Comparison of ENCODE assay signal across 1 cellular context in the genomic region with DNA sequence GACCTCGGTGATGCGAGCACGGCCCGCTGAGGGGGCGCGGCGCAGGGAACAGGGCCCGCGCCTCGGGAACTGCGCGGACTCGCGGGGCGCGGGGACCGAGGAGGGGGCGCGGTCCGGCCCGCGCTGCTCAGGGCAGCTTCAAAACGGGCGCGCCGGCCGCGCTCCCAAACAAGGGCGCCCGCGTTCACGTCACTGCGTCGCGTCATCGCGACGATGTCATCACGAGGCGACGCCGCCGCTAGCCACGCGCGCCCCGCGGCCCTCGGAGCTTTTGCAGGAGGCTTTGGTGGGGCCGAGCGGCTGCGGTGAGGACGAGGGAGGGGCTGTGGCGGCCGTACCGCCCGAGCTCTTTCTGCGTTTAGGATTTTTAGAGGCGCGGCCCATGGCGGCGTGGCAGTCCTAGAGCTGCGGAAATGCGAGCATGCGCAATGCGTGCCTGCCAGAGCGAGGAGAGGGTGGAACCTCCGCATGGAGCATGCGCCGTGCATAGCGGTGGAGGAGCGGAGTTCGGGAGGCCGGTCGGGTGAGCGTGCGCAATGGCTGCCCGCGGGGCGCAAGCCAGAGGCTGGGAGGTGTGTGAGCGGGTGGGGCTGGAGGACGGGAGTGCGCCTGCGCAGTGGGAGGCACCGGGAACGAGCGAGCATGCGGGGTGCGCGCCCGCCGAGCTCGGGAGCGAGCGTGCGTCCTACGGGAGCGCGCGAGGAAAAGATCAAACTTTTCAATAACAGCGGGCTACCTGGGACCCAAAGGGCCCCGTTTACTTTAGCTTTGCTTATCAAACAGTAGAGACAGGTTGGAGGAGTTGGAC.
TF ChIP-seq lines count a peak whose summit lies in the region.

A gene with protein sequence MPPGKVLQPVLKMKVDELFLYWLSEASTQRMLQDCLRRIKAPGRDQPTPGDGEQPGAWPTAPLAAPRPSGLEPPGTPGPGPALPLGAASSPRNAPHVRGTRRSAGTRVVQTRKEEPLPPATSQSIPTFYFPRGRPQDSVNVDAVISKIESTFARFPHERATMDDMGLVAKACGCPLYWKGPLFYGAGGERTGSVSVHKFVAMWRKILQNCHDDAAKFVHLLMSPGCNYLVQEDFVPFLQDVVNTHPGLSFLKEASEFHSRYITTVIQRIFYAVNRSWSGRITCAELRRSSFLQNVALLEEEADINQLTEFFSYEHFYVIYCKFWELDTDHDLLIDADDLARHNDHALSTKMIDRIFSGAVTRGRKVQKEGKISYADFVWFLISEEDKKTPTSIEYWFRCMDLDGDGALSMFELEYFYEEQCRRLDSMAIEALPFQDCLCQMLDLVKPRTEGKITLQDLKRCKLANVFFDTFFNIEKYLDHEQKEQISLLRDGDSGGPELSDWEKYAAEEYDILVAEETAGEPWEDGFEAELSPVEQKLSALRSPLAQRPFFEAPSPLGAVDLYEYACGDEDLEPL (minus strand): TSS at position 140 of the 808 bp plus-strand sequence. CDS start 216 bp downstream, outside the sequence.

TF ChIP-seq in GM23338, 12 proteins besides CTCF, POLR2A, EP300 and RAD21 (continued from another document):
- TF ChIP-seq, protein P1, sequence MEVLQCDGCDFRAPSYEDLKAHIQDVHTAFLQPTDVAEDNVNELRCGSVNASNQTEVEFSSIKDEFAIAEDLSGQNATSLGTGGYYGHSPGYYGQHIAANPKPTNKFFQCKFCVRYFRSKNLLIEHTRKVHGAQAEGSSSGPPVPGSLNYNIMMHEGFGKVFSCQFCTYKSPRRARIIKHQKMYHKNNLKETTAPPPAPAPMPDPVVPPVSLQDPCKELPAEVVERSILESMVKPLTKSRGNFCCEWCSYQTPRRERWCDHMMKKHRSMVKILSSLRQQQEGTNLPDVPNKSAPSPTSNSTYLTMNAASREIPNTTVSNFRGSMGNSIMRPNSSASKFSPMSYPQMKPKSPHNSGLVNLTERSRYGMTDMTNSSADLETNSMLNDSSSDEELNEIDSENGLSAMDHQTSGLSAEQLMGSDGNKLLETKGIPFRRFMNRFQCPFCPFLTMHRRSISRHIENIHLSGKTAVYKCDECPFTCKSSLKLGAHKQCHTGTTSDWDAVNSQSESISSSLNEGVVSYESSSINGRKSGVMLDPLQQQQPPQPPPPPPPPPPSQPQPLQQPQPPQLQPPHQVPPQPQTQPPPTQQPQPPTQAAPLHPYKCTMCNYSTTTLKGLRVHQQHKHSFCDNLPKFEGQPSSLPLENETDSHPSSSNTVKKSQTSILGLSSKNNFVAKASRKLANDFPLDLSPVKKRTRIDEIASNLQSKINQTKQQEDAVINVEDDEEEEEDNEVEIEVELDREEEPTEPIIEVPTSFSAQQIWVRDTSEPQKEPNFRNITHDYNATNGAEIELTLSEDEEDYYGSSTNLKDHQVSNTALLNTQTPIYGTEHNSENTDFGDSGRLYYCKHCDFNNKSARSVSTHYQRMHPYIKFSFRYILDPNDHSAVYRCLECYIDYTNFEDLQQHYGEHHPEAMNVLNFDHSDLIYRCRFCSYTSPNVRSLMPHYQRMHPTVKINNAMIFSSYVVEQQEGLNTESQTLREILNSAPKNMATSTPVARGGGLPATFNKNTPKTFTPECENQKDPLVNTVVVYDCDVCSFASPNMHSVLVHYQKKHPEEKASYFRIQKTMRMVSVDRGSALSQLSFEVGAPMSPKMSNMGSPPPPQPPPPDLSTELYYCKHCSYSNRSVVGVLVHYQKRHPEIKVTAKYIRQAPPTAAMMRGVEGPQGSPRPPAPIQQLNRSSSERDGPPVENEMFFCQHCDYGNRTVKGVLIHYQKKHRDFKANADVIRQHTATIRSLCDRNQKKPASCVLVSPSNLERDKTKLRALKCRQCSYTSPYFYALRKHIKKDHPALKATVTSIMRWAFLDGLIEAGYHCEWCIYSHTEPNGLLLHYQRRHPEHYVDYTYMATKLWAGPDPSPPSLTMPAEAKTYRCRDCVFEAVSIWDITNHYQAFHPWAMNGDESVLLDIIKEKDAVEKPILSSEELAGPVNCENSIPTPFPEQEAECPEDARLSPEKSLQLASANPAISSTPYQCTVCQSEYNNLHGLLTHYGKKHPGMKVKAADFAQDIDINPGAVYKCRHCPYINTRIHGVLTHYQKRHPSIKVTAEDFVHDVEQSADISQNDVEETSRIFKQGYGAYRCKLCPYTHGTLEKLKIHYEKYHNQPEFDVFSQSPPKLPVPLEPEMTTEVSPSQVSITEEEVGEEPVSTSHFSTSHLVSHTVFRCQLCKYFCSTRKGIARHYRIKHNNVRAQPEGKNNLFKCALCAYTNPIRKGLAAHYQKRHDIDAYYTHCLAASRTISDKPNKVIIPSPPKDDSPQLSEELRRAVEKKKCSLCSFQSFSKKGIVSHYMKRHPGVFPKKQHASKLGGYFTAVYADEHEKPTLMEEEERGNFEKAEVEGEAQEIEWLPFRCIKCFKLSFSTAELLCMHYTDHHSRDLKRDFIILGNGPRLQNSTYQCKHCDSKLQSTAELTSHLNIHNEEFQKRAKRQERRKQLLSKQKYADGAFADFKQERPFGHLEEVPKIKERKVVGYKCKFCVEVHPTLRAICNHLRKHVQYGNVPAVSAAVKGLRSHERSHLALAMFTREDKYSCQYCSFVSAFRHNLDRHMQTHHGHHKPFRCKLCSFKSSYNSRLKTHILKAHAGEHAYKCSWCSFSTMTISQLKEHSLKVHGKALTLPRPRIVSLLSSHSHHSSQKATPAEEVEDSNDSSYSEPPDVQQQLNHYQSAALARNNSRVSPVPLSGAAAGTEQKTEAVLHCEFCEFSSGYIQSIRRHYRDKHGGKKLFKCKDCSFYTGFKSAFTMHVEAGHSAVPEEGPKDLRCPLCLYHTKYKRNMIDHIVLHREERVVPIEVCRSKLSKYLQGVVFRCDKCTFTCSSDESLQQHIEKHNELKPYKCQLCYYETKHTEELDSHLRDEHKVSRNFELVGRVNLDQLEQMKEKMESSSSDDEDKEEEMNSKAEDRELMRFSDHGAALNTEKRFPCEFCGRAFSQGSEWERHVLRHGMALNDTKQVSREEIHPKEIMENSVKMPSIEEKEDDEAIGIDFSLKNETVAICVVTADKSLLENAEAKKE (CRISPR knock-in tag; IDR thresholded peaks at IDR 0.05): no peak
- TF ChIP-seq JUNB (IDR thresholded peaks at IDR 0.05; ENCODE audit: unreplicated experiment) (no peak), POLR2AphosphoS5 (IDR thresholded peaks at IDR 0.05; ENCODE audit: low read depth) (peak; percentile 84), EZH2phosphoT487 (IDR thresholded peaks at IDR 0.05; ENCODE audit: unreplicated experiment) (no peak), ZNF331 (CRISPR knock-in tag; IDR thresholded peaks at IDR 0.05; ENCODE audit: low read depth) (no peak)
- TF ChIP-seq, protein P2, sequence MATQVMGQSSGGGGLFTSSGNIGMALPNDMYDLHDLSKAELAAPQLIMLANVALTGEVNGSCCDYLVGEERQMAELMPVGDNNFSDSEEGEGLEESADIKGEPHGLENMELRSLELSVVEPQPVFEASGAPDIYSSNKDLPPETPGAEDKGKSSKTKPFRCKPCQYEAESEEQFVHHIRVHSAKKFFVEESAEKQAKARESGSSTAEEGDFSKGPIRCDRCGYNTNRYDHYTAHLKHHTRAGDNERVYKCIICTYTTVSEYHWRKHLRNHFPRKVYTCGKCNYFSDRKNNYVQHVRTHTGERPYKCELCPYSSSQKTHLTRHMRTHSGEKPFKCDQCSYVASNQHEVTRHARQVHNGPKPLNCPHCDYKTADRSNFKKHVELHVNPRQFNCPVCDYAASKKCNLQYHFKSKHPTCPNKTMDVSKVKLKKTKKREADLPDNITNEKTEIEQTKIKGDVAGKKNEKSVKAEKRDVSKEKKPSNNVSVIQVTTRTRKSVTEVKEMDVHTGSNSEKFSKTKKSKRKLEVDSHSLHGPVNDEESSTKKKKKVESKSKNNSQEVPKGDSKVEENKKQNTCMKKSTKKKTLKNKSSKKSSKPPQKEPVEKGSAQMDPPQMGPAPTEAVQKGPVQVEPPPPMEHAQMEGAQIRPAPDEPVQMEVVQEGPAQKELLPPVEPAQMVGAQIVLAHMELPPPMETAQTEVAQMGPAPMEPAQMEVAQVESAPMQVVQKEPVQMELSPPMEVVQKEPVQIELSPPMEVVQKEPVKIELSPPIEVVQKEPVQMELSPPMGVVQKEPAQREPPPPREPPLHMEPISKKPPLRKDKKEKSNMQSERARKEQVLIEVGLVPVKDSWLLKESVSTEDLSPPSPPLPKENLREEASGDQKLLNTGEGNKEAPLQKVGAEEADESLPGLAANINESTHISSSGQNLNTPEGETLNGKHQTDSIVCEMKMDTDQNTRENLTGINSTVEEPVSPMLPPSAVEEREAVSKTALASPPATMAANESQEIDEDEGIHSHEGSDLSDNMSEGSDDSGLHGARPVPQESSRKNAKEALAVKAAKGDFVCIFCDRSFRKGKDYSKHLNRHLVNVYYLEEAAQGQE (IDR thresholded peaks at IDR 0.05; ENCODE audit: unreplicated experiment): no peak
- TF ChIP-seq, protein P3, sequence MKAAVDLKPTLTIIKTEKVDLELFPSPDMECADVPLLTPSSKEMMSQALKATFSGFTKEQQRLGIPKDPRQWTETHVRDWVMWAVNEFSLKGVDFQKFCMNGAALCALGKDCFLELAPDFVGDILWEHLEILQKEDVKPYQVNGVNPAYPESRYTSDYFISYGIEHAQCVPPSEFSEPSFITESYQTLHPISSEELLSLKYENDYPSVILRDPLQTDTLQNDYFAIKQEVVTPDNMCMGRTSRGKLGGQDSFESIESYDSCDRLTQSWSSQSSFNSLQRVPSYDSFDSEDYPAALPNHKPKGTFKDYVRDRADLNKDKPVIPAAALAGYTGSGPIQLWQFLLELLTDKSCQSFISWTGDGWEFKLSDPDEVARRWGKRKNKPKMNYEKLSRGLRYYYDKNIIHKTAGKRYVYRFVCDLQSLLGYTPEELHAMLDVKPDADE (IDR thresholded peaks at IDR 0.05): peak; percentile 23; the same call in 1 of the 2 replicates
TF ChIP-seq in GM23338: peak in this region for 3.
